Comparison of ENCODE assay signal across 31 cellular contexts in genomic region chr10:81428456-81429134, GRCh38.
"Had no signal": no experiment of that assay in that cellular context is flagged by ENCODE, and none has a peak within 500 bp of the region (broad histone marks: within the 10 kb centered on the region; RNA-seq: fewer than 3 reads in every experiment).

No MANE protein-coding gene starts in this region.

- H3K4me3 ChIP-seq: adrenal gland, body of pancreas, esophagus muscularis mucosa, gastrocnemius medialis had no signal

- ATAC-seq: activated CD4-positive, CD25-positive, alpha-beta regulatory T cell treated with anti-CD3 and anti-CD28 coated beads, Interleukin-2, amount 50 U/mL, for 24 hours; activated CD8-positive, alpha-beta T cell treated with anti-CD3 and anti-CD28 coated beads for 36 hours; activated naive CD8-positive, alpha-beta T cell treated with anti-CD3 and anti-CD28 coated beads, Interleukin-2, amount 50 U/mL, for 24 hours; activated T-cell treated with anti-CD3 and anti-CD28 coated beads, Interleukin-2, amount 50 U/mL, for 4 hours; activated T-helper 17 cell treated with anti-CD3 and anti-CD28 coated beads, Interleukin-2, amount 50 U/mL, for 72 hours; body of pancreas; effector memory CD8-positive, alpha-beta T cell; foreskin keratinocyte; gastrocnemius medialis; T-cell had no signal

- H3K27ac ChIP-seq: adrenal gland, body of pancreas, esophagus muscularis mucosa, foreskin keratinocyte, gastrocnemius medialis, WERI-Rb-1 had no signal

- H3K4me1 ChIP-seq: adrenal gland, body of pancreas, esophagus muscularis mucosa, foreskin keratinocyte, gastrocnemius medialis had no signal

- H3K9me3 ChIP-seq: adrenal gland, body of pancreas, esophagus muscularis mucosa, gastrocnemius medialis had no signal

- H3K36me3 ChIP-seq: adrenal gland, esophagus muscularis mucosa, gastrocnemius medialis, WERI-Rb-1 had no signal

- H3K27me3 ChIP-seq: adrenal gland, body of pancreas, esophagus muscularis mucosa, foreskin keratinocyte, gastrocnemius medialis had no signal

- DNase-seq: activated B cell treated with CpG ODN at 0.5 μM for 24 hours; activated CD4-positive, alpha-beta T cell treated with anti-CD3 and anti-CD28 coated beads for 48 hours; activated CD4-positive, alpha-beta T cell treated with anti-CD3 and anti-CD28 coated beads, Interleukin-2, amount 50 U/mL, for 1 hour; activated CD4-positive, alpha-beta T cell treated with anti-CD3 and anti-CD28 coated beads, Interleukin-2, amount 50 U/mL, for 48 hours; activated CD8-positive, alpha-beta memory T cell treated with anti-CD3 and anti-CD28 coated beads for 24 hours; activated CD8-positive, alpha-beta T cell treated with anti-CD3 and anti-CD28 coated beads for 36 hours; activated effector memory CD4-positive, alpha-beta T cell treated with Interleukin-2 at 50 U/mL for 16 hours; activated naive CD4-positive, alpha-beta T cell treated with anti-CD3 and anti-CD28 coated beads for 36 hours; activated naive CD8-positive, alpha-beta T cell treated with anti-CD3 and anti-CD28 coated beads for 36 hours; activated naive CD8-positive, alpha-beta T cell treated with anti-CD3 and anti-CD28 coated beads, Interleukin-2, amount 50 U/mL, for 24 hours; activated T-cell treated with anti-CD3 and anti-CD28 coated beads, Interleukin-2, amount 50 U/mL, for 4 hours; adrenal gland; amygdala; aorta; body of pancreas; caudate nucleus; cortex of kidney; dermis blood vessel endothelial cell; effector CD4-positive, alpha-beta T cell; effector memory CD8-positive, alpha-beta T cell; erythroblast; foreskin keratinocyte; gastrocnemius medialis; glutamatergic neuron; T-cell; T1000; WERI-Rb-1 had no signal

- FAIRE-seq: colon had no signal
